ENCODE assay signal across 8 cellular contexts in the genomic region with DNA sequence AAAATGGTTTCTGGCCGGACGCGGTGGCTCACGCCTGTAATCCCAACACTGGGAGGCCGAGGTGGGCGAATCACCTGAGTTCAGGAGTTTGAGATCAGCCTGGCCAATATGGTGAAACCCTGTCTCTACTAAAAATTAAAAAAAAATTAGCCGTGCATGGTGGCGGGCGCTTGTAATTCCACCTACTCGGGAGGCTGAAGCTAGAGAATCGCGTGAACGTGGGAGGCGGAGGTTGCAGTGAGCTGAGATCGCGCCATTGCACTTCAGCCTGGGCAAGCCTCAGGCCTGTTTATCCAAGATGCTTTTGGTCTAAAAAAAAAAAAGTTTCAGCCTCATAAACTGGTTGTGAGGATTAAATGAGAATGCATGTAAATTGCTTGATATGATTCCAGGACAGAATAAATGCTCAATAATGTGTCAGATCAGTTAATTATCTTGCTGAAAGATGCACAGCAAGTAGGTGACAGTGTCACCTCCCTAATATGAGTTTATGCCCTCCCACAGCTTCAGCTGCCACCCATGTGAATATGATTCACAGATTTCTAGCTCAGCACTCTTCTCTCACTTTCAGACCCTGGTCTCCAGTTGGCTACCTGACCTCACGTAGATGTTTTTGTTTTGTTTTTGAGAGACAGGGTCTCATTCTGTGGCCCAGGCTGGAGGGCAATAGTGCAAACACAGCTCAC. TPM values are rescaled to one million over a fixed set of nuclear protein-coding genes. Genes with fewer than 3 reads are reported as not detected.
DNase-seq lines count a peak whose midpoint lies in the region; ATAC-seq and TF ChIP-seq lines count a peak whose summit lies in the region.

No MANE protein-coding gene starts in this region.

- peak overlapping the region in 3 of 5 donors; percentile 2 to 88 (median 81) for H3K4me3 ChIP-seq in subcutaneous abdominal adipose tissue (ENCODE audit: low read depth in 1 of 5, low read length in 5 of 5)

- no peak overlapping the region for H3K27ac ChIP-seq in subcutaneous abdominal adipose tissue (ENCODE audit: low read depth, low read length)

- no peak for DNase-seq in activated T-cell treated with anti-CD3 and anti-CD28 coated beads, Interleukin-2, amount 50 U/mL, for 4 hours
- DNase-seq in activated T-cell treated with anti-CD3 and anti-CD28 coated beads for 4 hours (no peak), WTC11 (ENCODE audit: low spot score) (no peak), head of caudate nucleus (peak in 41 of 42 donors; percentile 25 to 80 (median 54)), medulla oblongata (ENCODE audit: extremely low spot score) (no peak), NCI-H146 treated with DMSO at 0.1 percent for 48 hours (lab: John Stamatoyannopoulos, UW; ENCODE audit: unreplicated experiment) (no peak), HEK293T (ENCODE audit: extremely low spot score) (no peak)

- H3K9ac ChIP-seq in subcutaneous abdominal adipose tissue (ENCODE audit: low read length in 5 of 5) = peak overlapping the region in 2 of 5 donors; percentile 83 to 91

- ATAC-seq in activated T-cell treated with anti-CD3 and anti-CD28 coated beads, Interleukin-2, amount 50 U/mL, for 4 hours = no peak
- ATAC-seq in WTC11 = no peak

- peak overlapping the region; percentile 86 for H3K27ac Mint-ChIP-seq in WTC11

- H3K36me3 ChIP-seq in subcutaneous abdominal adipose tissue (ENCODE audit: control insufficient read depth in 5 of 5, insufficient read depth in 5 of 5, low read length in 5 of 5) = peaks cover 0 to 4% (median 0%) of the 10 kb centered on the region in 5 donors

- H3K4me3 Mint-ChIP-seq in activated T-cell treated with anti-CD3 and anti-CD28 coated beads, Interleukin-2, amount 50 U/mL, for 4 hours = peak overlapping the region; percentile 65
- peak overlapping the region; percentile 88 for H3K4me3 Mint-ChIP-seq in WTC11

- H3K9me3 Mint-ChIP-seq in activated T-cell treated with anti-CD3 and anti-CD28 coated beads, Interleukin-2, amount 50 U/mL, for 4 hours = no peaks in the 10 kb centered on the region
- H3K9me3 Mint-ChIP-seq in WTC11 = peaks cover 3% of the 10 kb centered on the region; the same call in 1 of the 2 replicates

- H3K9me3 ChIP-seq in subcutaneous abdominal adipose tissue (ENCODE audit: control insufficient read depth in 5 of 5, low read length in 5 of 5) = no peaks in the 10 kb centered on the region

- intact Hi-C loops in head of caudate nucleus (cut with DNase I) = no loop called here

- H3K4me1 Mint-ChIP-seq in activated T-cell treated with anti-CD3 and anti-CD28 coated beads, Interleukin-2, amount 50 U/mL, for 4 hours (ENCODE audit: low read depth) = peaks cover 29% of the 10 kb centered on the region
- H3K4me1 Mint-ChIP-seq in WTC11 = peaks cover 17% of the 10 kb centered on the region

- H3K27me3 Mint-ChIP-seq in activated T-cell treated with anti-CD3 and anti-CD28 coated beads, Interleukin-2, amount 50 U/mL, for 4 hours (ENCODE audit: low read depth) = no peaks in the 10 kb centered on the region
- H3K27me3 Mint-ChIP-seq in WTC11 (ENCODE audit: low read depth) = no peaks in the 10 kb centered on the region; the same call in 1 of the 2 replicates

- CTCF ChIA-PET in WTC11 (lab: Charles Lee) = no interaction called here
- CTCF ChIA-PET in HEK293T (lab: Yijun Ruan, JAX) = no interaction called here

- peaks cover 14% of the 10 kb centered on the region for H3K36me3 Mint-ChIP-seq in activated T-cell treated with anti-CD3 and anti-CD28 coated beads, Interleukin-2, amount 50 U/mL, for 4 hours (ENCODE audit: insufficient read depth)
- H3K36me3 Mint-ChIP-seq in WTC11 = peaks cover 42% of the 10 kb centered on the region

- POLR2A ChIA-PET in WTC11 (lab: Charles Lee) (interaction anchor here (0.7 kb wide), 2 partner anchors 32 to 1345 kb away, joined by 3 read pairs; no protein-coding TSS in a partner anchor), HEK293T (lab: Yijun Ruan, JAX) (interaction anchor here (0.9 to 1.9 kb wide), 6 partner anchors 8 to 145 kb away, joined by 3 to 10 read pairs (median 5); a partner anchor contains a TSS)

- no peak for TF ChIP-seq CTCF in WTC11 (IDR thresholded peaks at IDR 0.05)

- H3K27me3 ChIP-seq in subcutaneous abdominal adipose tissue (ENCODE audit: control insufficient read depth in 5 of 5, insufficient read depth in 4 of 5, low read length in 5 of 5) = no peaks in the 10 kb centered on the region

- peaks cover 4 to 37% (median 30%) of the 10 kb centered on the region in 5 donors for H3K4me1 ChIP-seq in subcutaneous abdominal adipose tissue (ENCODE audit: control insufficient read depth in 5 of 5, insufficient read depth in 5 of 5, low read length in 5 of 5)

TF ChIP-seq in WTC11, 78 proteins besides CTCF, POLR2A, EP300 and RAD21 (continues in another document):
- TF ChIP-seq ATF1 (CRISPR knock-in tag; IDR thresholded peaks at IDR 0.05) = no peak
- TF ChIP-seq TEAD1 (CRISPR knock-in tag; IDR thresholded peaks at IDR 0.05) = no peak
- TF ChIP-seq, protein P1, sequence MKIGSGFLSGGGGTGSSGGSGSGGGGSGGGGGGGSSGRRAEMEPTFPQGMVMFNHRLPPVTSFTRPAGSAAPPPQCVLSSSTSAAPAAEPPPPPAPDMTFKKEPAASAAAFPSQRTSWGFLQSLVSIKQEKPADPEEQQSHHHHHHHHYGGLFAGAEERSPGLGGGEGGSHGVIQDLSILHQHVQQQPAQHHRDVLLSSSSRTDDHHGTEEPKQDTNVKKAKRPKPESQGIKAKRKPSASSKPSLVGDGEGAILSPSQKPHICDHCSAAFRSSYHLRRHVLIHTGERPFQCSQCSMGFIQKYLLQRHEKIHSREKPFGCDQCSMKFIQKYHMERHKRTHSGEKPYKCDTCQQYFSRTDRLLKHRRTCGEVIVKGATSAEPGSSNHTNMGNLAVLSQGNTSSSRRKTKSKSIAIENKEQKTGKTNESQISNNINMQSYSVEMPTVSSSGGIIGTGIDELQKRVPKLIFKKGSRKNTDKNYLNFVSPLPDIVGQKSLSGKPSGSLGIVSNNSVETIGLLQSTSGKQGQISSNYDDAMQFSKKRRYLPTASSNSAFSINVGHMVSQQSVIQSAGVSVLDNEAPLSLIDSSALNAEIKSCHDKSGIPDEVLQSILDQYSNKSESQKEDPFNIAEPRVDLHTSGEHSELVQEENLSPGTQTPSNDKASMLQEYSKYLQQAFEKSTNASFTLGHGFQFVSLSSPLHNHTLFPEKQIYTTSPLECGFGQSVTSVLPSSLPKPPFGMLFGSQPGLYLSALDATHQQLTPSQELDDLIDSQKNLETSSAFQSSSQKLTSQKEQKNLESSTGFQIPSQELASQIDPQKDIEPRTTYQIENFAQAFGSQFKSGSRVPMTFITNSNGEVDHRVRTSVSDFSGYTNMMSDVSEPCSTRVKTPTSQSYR (CRISPR knock-in tag; IDR thresholded peaks at IDR 0.05) = no peak
- no peak for TF ChIP-seq CREB1 (CRISPR knock-in tag; IDR thresholded peaks at IDR 0.05)
- TF ChIP-seq ESRRA (CRISPR knock-in tag; IDR thresholded peaks at IDR 0.05; ENCODE audit: borderline replicate concordance) = no peak
- TF ChIP-seq EMX1 (CRISPR knock-in tag; IDR thresholded peaks at IDR 0.05) = no peak
- TF ChIP-seq ELF4 (CRISPR knock-in tag; IDR thresholded peaks at IDR 0.05; ENCODE audit: low read depth) = no peak
- no peak for TF ChIP-seq PRRX2 (CRISPR knock-in tag; IDR thresholded peaks at IDR 0.05)
- no peak for TF ChIP-seq TP53 (CRISPR knock-in tag; IDR thresholded peaks at IDR 0.05)
- no peak for TF ChIP-seq NR2C2 (CRISPR knock-in tag; IDR thresholded peaks at IDR 0.05)
- TF ChIP-seq GABPB1 (CRISPR knock-in tag; IDR thresholded peaks at IDR 0.05) = no peak
- no peak for TF ChIP-seq ZBTB21 (CRISPR knock-in tag; IDR thresholded peaks at IDR 0.05; ENCODE audit: borderline replicate concordance)

TF ChIP-seq in HEK293T, 16 proteins besides CTCF, POLR2A, EP300 and RAD21:
- TF ChIP-seq LEF1 (IDR thresholded peaks at IDR 0.05; ENCODE audit: borderline replicate concordance) = no peak

RNA-seq across cellular contexts. Expression of a gene that starts 1.1 kb away (rescaled TPM):
- 10 to 100 TPM; 41.4 to 54.2 (median 51.5) TPM for total RNA-seq in activated T-cell treated with anti-CD3 and anti-CD28 coated beads, Interleukin-2, amount 50 U/mL, for 4 hours
- total RNA-seq in WTC11 (2021) = 63.8 to 72.2 TPM (median 67.2 TPM) in 3 replicates

RNA-seq across cellular contexts. Expression of a gene that starts 47.9 kb away (rescaled TPM):
- total RNA-seq in activated T-cell treated with anti-CD3 and anti-CD28 coated beads, Interleukin-2, amount 50 U/mL, for 4 hours = 1 to 10 TPM; 3.2 to 5.4 (median 4.3) TPM
- total RNA-seq in WTC11 (2021) = 2.8 to 4.0 TPM (median 3.1 TPM) in 3 replicates

RNA-seq across cellular contexts. Expression of a gene that starts 48.2 kb away (rescaled TPM):
- total RNA-seq in activated T-cell treated with anti-CD3 and anti-CD28 coated beads, Interleukin-2, amount 50 U/mL, for 4 hours = 1 to 10 TPM; 3.8 to 5.2 (median 4.9) TPM
- 9.1 to 10.6 TPM (median 9.6 TPM) in 3 replicates for total RNA-seq in WTC11 (2021)

Comparison
In these comparisons a context has a peak if more than half of its experiments do, and no peak if none do; other contexts are left out.
1. DNase-seq: peak in head of caudate nucleus (41 of 42); none in activated T-cell treated with anti-CD3 and anti-CD28 coated beads, Interleukin-2, amount 50 U/mL, for 4 hours (single experiment), activated T-cell treated with anti-CD3 and anti-CD28 coated beads for 4 hours (single experiment), WTC11 (single experiment), medulla oblongata (single experiment), NCI-H146 treated with DMSO at 0.1 percent for 48 hours (single experiment) and HEK293T (single experiment).